Comparison of ENCODE assay signal across 8 cellular contexts in genomic region chr5:150781706-150782614, GRCh38. TPM values are rescaled to one million over a fixed set of nuclear protein-coding genes. Genes with fewer than 3 reads are reported as not detected.
DNase-seq lines count a peak whose midpoint lies in the region; ATAC-seq and TF ChIP-seq lines count a peak whose summit lies in the region.

No MANE protein-coding gene starts in this region.

- TF ChIP-seq CTCF in C4-2B (conservative IDR thresholded peaks at IDR 0.05) (no peak), PC-9 (conservative IDR thresholded peaks at IDR 0.05) (no peak), epithelial cell of esophagus (IDR thresholded peaks at IDR 0.05; ENCODE audit: insufficient read depth, low read depth, low read length, missing control alignments) (no peak), omental fat pad (IDR thresholded peaks at IDR 0.05) (no peak)

- peaks cover 16% of the 10 kb centered on the region for H3F3A ChIP-seq in PC-9 (ENCODE audit: insufficient read depth, low read depth)

- no peaks in the 10 kb centered on the region for H3K27me3 ChIP-seq in PC-9 (ENCODE audit: insufficient read depth, low read depth)

- peaks cover 39% of the 10 kb centered on the region for H3K4me1 ChIP-seq in PC-9 (replicated peaks; ENCODE audit: insufficient read depth)

- BruUV-seq in PC-9 (replicated peaks; lab: Mats Ljungman, UMichigan) = no TSS peak

- H2AFZ ChIP-seq in PC-9 = no peak overlapping the region

- no peaks in the 10 kb centered on the region for H3K36me3 ChIP-seq in PC-9 (ENCODE audit: low read depth)

- ATAC-seq in omental fat pad (ENCODE audit: low FRiP score) (peak; percentile 27), GM21360 (IDR thresholded peaks at IDR 0.05; ENCODE audit: unreplicated experiment) (no peak)

- peak overlapping the region; percentile 65 for H3K27ac ChIP-seq in C4-2B
- H3K27ac ChIP-seq in PC-9 = 0 out of 2 replicates have a peak overlapping the region, but pooled peaks have one; percentile 35

- CTCF ChIA-PET in PC-9 (lab: Charles Lee) = interaction anchor here (0.6 kb wide), 1 partner anchor 260 kb away, joined by 9 read pairs; no protein-coding TSS in a partner anchor

- POLR2A ChIA-PET in PC-9 (lab: Charles Lee; ENCODE audit: unreplicated experiment) = no interaction called here

- no peak overlapping the region for H3K4me2 ChIP-seq in PC-9

- no peaks in the 10 kb centered on the region for H3K9me3 ChIP-seq in PC-9 (ENCODE audit: insufficient read depth, low read depth)

- intact Hi-C loops in PC-9 (cut with micrococcal nuclease; ENCODE audit: unreplicated experiment) = loop anchor here (5.0 kb wide), 1 partner anchor 220 kb away; no protein-coding TSS in a partner anchor

- DNase-seq in PC-9 (no peak), epithelial cell of esophagus (ENCODE audit: low read depth) (peak; percentile 69), omental fat pad (ENCODE audit: low spot score) (no peak), GM19240 (ENCODE audit: insufficient read length, low spot score) (no peak), DMS 273 (lab: John Stamatoyannopoulos, UW; ENCODE audit: unreplicated experiment) (no peak)
- DNase-seq in activated T-cell treated with anti-CD3 and anti-CD28 coated beads, Interleukin-2, amount 50 U/mL, for 48 hours = no peak

- no peaks in the 10 kb centered on the region for H3K9me2 ChIP-seq in PC-9 (ENCODE audit: insufficient read depth)

- no peak overlapping the region for H3K4me3 ChIP-seq in PC-9
- no peak overlapping the region for H3K4me3 ChIP-seq in epithelial cell of esophagus (ENCODE audit: low read length)

- no peaks in the 10 kb centered on the region; the same call in 1 of the 2 replicates for H3K79me2 ChIP-seq in PC-9 (ENCODE audit: low read depth)

- no peaks in the 10 kb centered on the region for H4K20me1 ChIP-seq in PC-9 (ENCODE audit: insufficient read depth)

RNA-seq across cellular contexts. Expression of gene SMIM3, which starts 3.4 kb away (rescaled TPM):
- 11.5 and 12.1 TPM in 2 replicates for total RNA-seq in PC-9 (2021)
- 100 to 1,000 TPM; 140 to 211 (median 157) TPM for total RNA-seq in omental fat pad

RNA-seq across cellular contexts. Expression of gene DCTN4, which starts 23.1 kb away (rescaled TPM):
- total RNA-seq in PC-9 (2021) (49.1 and 54.1 TPM in 2 replicates), omental fat pad (10 to 100 TPM; 52.2 to 84.9 (median 67.0) TPM)

Comparison
In these comparisons a context has a peak if more than half of its experiments do, and no peak if none do; other contexts are left out.
1. RNA of gene SMIM3, which starts 3.4 kb away (total RNA-seq): 140 to 211 TPM in omental fat pad; 11.5 to 12.1 TPM in PC-9; every median in the first group is over 10 times any median in the second.